10 cellular contexts compared by ENCODE assay signal in the genomic region with DNA sequence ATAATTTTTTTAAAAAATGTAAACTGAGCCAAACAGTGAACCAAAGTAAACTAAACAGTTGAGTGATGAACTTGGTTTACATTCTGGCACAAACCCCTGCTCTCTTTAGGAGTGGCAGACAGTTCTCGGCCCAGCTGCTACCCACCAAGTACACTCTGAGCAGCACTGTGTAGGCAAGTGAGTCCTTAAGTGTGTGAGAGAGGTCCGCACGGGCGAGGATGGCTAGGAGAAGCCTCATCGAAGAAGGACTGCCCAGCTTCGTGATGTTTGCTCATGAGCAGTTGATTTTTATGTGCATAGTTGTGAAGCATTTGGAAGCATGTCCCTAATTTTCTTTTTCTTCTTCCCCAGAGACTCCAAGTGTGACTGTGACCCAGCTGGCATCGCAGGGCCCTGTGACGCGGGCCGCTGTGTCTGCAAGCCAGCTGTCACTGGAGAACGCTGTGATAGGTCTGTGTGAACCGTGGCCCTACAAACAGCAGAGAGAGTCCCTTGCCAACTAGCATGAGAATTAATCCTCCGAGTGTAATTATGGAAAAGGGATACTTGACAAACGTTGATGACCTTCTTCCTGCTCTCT. TPM values are rescaled to one million over a fixed set of nuclear protein-coding genes. Genes with fewer than 3 reads are reported as not detected.
DNase-seq lines count a peak whose midpoint lies in the region; ATAC-seq and TF ChIP-seq lines count a peak whose summit lies in the region.
"Had no signal": no experiment of that assay in that cellular context is flagged by ENCODE, and none has a peak within 500 bp of the region (broad histone marks: within the 10 kb centered on the region; RNA-seq: fewer than 3 reads in every experiment).

No MANE protein-coding gene starts in this region.

- H3K27me3 ChIP-seq in BLaER1 treated with 17β-estradiol and CSF1 and Interleukin-3, amounts not matched to agents 10 nM and 100 nM = no peaks in the 10 kb centered on the region
- peaks cover 76% of the 10 kb centered on the region for H3K27me3 ChIP-seq in endodermal cell (ENCODE audit: control insufficient read depth, insufficient read depth, low read length, poor library complexity, severe bottlenecking)
- H3K27me3 ChIP-seq: brain microvascular endothelial cell had no signal

- ATAC-seq in HG03565 (IDR thresholded peaks at IDR 0.05; ENCODE audit: unreplicated experiment) (no peak), GM18907 (IDR thresholded peaks at IDR 0.05; ENCODE audit: unreplicated experiment) (no peak)

- H3K4me3 Mint-ChIP-seq in endodermal cell (no peak overlapping the region), nephron progenitor cell (no peak overlapping the region)

- no peaks in the 10 kb centered on the region for H3K9me3 ChIP-seq in BLaER1 treated with 17β-estradiol and CSF1 and Interleukin-3, amounts not matched to agents 10 nM and 100 nM (replicated peaks in 1 of 11)
- H3K9me3 ChIP-seq in endodermal cell (ENCODE audit: control insufficient read depth, low read length) = no peaks in the 10 kb centered on the region

- H3K27me3 Mint-ChIP-seq in endodermal cell (ENCODE audit: insufficient read depth) (peaks cover 13% of the 10 kb centered on the region), nephron progenitor cell (ENCODE audit: low read depth, poor library complexity) (peaks cover 3% of the 10 kb centered on the region)

- H3K4me1 Mint-ChIP-seq in endodermal cell (peaks cover 17% of the 10 kb centered on the region), nephron progenitor cell (peaks cover 61% of the 10 kb centered on the region)

- H3K36me3 Mint-ChIP-seq in endodermal cell (ENCODE audit: low read depth) (no peaks in the 10 kb centered on the region), nephron progenitor cell (ENCODE audit: low read depth) (no peaks in the 10 kb centered on the region)

- H3K4me3 ChIP-seq in BLaER1 treated with 17β-estradiol and CSF1 and Interleukin-3, amounts not matched to agents 10 nM and 100 nM = no peak overlapping the region
- H3K4me3 ChIP-seq in endodermal cell (ENCODE audit: low read length) = no peak overlapping the region

- peak overlapping the region in 10 of 11 experiments; percentile 7 to 81 (median 72); a peak in 19 of 22 replicates for H3K4me2 ChIP-seq in BLaER1 treated with 17β-estradiol and CSF1 and Interleukin-3, amounts not matched to agents 10 nM and 100 nM

- peak; percentile 28 for DNase-seq in NCI-H2029 treated with DMSO at 0.1 percent for 48 hours (lab: John Stamatoyannopoulos, UW)
- DNase-seq in endodermal cell = no peak
- no peak for DNase-seq in nephron progenitor cell
- no peak for DNase-seq in dedifferentiated amniotic fluid mesenchymal stem cell (ENCODE audit: extremely low spot score)
- no peak for DNase-seq in stimulated activated CD4-positive, alpha-beta T cell treated with anti-CD3 and anti-CD28 coated beads, Interleukin-2, amount 100 ng/mL, for 48 hours
- DNase-seq: brain microvascular endothelial cell, T-helper 9 cell had no signal

- H3K36me3 ChIP-seq in BLaER1 treated with 17β-estradiol and CSF1 and Interleukin-3, amounts not matched to agents 10 nM and 100 nM = no peaks in the 10 kb centered on the region
- no peaks in the 10 kb centered on the region for H3K36me3 ChIP-seq in endodermal cell (ENCODE audit: control insufficient read depth, insufficient read depth, low read length)
- H3K36me3 ChIP-seq: brain microvascular endothelial cell had no signal

- no peak for TF ChIP-seq CTCF in endodermal cell (conservative IDR thresholded peaks at IDR 0.05)
- no peak for TF ChIP-seq CTCF in nephron progenitor cell (IDR thresholded peaks at IDR 0.05)

- 0 out of 22 replicates have a peak overlapping the region, but pooled peaks of 2 of the 11 experiments have one; percentile 1 for H3K27ac ChIP-seq in BLaER1 treated with 17β-estradiol and CSF1 and Interleukin-3, amounts not matched to agents 10 nM and 100 nM
- H3K27ac ChIP-seq in endodermal cell (ENCODE audit: low read depth, low read length) = peak overlapping the region; percentile 59
- H3K27ac ChIP-seq: brain microvascular endothelial cell had no signal

- H3K9me3 Mint-ChIP-seq in endodermal cell (no peaks in the 10 kb centered on the region), nephron progenitor cell (no peaks in the 10 kb centered on the region)

- H4K20me1 ChIP-seq in BLaER1 treated with 17β-estradiol and CSF1 and Interleukin-3, amounts not matched to agents 10 nM and 100 nM = no peaks in the 10 kb centered on the region

- 90 to 95% methylated on average over 8 to 14 of the region's 14 CpGs for WGBS in endodermal cell (ENCODE audit: insufficient coverage in 1 of 2, insufficient read length in 1 of 2), 2 experiments

- peak overlapping the region in 1 of 11 experiments; percentile 43; a peak in 3 of 22 replicates for H3K9ac ChIP-seq in BLaER1 treated with 17β-estradiol and CSF1 and Interleukin-3, amounts not matched to agents 10 nM and 100 nM
- no peak overlapping the region for H3K9ac ChIP-seq in endodermal cell (ENCODE audit: extremely low read depth, low read length, poor library complexity, severe bottlenecking)

- H3K4me1 ChIP-seq in BLaER1 treated with 17β-estradiol and CSF1 and Interleukin-3, amounts not matched to agents 10 nM and 100 nM = peaks cover 7 to 34% (median 21%) of the 10 kb centered on the region in 10 experiments
- no peaks in the 10 kb centered on the region for H3K4me1 ChIP-seq in endodermal cell (ENCODE audit: control insufficient read depth, insufficient read depth, low read length)

- no peak overlapping the region for H3K27ac Mint-ChIP-seq in endodermal cell
- peak overlapping the region; percentile 73 for H3K27ac Mint-ChIP-seq in nephron progenitor cell

RNA-seq across cellular contexts. Expression of gene LAMC2, which starts 32.1 kb away (rescaled TPM):
- 1 to 10 TPM; 2.8 to 4.8 TPM for total RNA-seq in endodermal cell
- polyA plus RNA-seq in endodermal cell (2013, experiment 1 of 2) = 0.82 TPM
- 0.91 TPM for polyA plus RNA-seq in endodermal cell (2013, experiment 2 of 2)
